Comparison of ENCODE assay signal across 1 cellular context in the genomic region with DNA sequence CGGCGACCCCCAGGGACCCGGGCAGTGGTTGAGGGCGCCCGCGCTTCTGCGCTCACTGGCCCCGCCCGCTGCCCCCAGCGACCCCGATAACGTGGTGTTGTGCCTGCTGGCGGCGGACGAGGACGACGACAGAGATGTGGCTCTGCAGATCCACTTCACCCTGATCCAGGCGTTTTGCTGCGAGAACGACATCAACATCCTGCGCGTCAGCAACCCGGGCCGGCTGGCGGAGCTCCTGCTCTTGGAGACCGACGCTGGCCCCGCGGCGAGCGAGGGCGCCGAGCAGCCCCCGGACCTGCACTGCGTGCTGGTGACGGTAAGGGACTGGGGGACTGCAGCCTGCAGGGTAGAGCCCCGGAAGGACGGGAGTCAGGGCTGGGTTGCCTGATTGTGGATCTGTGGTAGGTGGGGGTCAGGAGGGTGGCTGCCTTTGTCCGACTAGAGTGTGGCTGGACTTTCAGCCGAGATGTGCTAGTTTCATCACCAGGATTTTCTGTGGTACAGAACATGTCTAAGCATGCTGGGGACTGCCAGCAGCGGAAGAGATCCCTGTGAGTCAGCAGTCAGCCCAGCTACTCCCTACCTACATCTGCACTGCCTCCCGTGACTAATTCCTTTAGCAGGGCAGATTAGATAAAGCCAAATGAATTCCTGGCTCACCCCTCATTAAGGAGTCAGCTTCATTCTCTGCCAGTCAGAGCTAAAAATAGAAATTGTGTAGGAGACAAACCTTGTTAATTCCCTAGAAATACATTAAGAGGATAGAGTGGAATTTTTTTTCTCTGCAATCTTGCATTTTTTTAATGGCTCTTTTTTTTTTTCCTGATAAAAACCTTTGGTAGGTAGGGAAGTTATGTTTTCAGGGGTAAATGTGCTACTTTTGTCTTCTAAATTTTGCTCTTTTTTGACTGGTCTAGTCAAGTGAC.
TF ChIP-seq lines count a peak whose summit lies in the region.

No MANE protein-coding gene starts in this region.

TF ChIP-seq in K562, 482 proteins besides CTCF, POLR2A, EP300 and RAD21 (continued from another document and continues in another):
- TF ChIP-seq, protein P1, sequence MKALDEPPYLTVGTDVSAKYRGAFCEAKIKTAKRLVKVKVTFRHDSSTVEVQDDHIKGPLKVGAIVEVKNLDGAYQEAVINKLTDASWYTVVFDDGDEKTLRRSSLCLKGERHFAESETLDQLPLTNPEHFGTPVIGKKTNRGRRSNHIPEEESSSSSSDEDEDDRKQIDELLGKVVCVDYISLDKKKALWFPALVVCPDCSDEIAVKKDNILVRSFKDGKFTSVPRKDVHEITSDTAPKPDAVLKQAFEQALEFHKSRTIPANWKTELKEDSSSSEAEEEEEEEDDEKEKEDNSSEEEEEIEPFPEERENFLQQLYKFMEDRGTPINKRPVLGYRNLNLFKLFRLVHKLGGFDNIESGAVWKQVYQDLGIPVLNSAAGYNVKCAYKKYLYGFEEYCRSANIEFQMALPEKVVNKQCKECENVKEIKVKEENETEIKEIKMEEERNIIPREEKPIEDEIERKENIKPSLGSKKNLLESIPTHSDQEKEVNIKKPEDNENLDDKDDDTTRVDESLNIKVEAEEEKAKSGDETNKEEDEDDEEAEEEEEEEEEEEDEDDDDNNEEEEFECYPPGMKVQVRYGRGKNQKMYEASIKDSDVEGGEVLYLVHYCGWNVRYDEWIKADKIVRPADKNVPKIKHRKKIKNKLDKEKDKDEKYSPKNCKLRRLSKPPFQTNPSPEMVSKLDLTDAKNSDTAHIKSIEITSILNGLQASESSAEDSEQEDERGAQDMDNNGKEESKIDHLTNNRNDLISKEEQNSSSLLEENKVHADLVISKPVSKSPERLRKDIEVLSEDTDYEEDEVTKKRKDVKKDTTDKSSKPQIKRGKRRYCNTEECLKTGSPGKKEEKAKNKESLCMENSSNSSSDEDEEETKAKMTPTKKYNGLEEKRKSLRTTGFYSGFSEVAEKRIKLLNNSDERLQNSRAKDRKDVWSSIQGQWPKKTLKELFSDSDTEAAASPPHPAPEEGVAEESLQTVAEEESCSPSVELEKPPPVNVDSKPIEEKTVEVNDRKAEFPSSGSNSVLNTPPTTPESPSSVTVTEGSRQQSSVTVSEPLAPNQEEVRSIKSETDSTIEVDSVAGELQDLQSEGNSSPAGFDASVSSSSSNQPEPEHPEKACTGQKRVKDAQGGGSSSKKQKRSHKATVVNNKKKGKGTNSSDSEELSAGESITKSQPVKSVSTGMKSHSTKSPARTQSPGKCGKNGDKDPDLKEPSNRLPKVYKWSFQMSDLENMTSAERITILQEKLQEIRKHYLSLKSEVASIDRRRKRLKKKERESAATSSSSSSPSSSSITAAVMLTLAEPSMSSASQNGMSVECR (CRISPR knock-in tag; IDR thresholded peaks at IDR 0.05) = peak; percentile 26; the same call in 1 of the 2 replicates
- TF ChIP-seq ZEB2 (IDR thresholded peaks at IDR 0.05) (peak; percentile 92), ZFX (CRISPR knock-in tag; IDR thresholded peaks at IDR 0.05) (no peak), GATAD2B (IDR thresholded peaks at IDR 0.05; ENCODE audit: borderline replicate concordance) (peak; percentile 96), ZNF561 (CRISPR knock-in tag; conservative IDR thresholded peaks at IDR 0.05) (no peak), ZNF143 (CRISPR knock-in tag; IDR thresholded peaks at IDR 0.05) (no peak), YY1 (IDR thresholded peaks at IDR 0.05; ENCODE audit: borderline replicate concordance in 1 of 3, control insufficient read depth in 1 of 3, extremely low read depth in 1 of 3, insufficient read depth in 3 of 3, insufficient read length in 1 of 3, insufficient replicate concordance in 2 of 3, low read depth in 1 of 3, low read length in 2 of 3) (peak in 1 of 3 experiments; percentile 27), NFRKB (IDR thresholded peaks at IDR 0.05; ENCODE audit: low read depth) (peak; percentile 60; the same call in 1 of the 2 replicates), HNRNPUL1 (IDR thresholded peaks at IDR 0.05; ENCODE audit: low read length) (no peak), ZNF436 (CRISPR knock-in tag; IDR thresholded peaks at IDR 0.05) (0 out of 2 replicates have a peak, but pooled peaks have one; percentile 43), EP400 (IDR thresholded peaks at IDR 0.05) (peak; percentile 89), TBL1XR1 (IDR thresholded peaks at IDR 0.05; ENCODE audit: low read length in 2 of 2) (peak in 1 of 2 experiments; percentile 95; a peak in 3 of 4 replicates), ZNF830 (CRISPR knock-in tag; IDR thresholded peaks at IDR 0.05) (no peak), E2F3 (CRISPR knock-in tag; IDR thresholded peaks at IDR 0.05) (no peak), ZNF354B (CRISPR knock-in tag; IDR thresholded peaks at IDR 0.05) (no peak), U2AF1 (optimal IDR thresholded peaks at IDR 0.05; ENCODE audit: low read depth, low read length) (no peak), ASH1L (IDR thresholded peaks at IDR 0.05; ENCODE audit: borderline replicate concordance, low read depth, partially characterized antibody) (no peak), JUNB (CRISPR knock-in tag; conservative IDR thresholded peaks at IDR 0.05) (peak; percentile 76; the same call in 1 of the 2 replicates), DDX20 (tag; IDR thresholded peaks at IDR 0.05; ENCODE audit: low read depth) (no peak), HIVEP1 (CRISPR knock-in tag; IDR thresholded peaks at IDR 0.05) (no peak), ZNF780A (CRISPR knock-in tag; IDR thresholded peaks at IDR 0.05) (no peak), ZC3H4 (CRISPR knock-in tag; IDR thresholded peaks at IDR 0.05; ENCODE audit: borderline replicate concordance) (no peak; the same call in 1 of the 2 replicates), POLR2AphosphoS2 (IDR thresholded peaks at IDR 0.05; ENCODE audit: low read length) (peak; percentile 49; the same call in 1 of the 2 replicates), POLR2AphosphoS5 (IDR thresholded peaks at IDR 0.05; ENCODE audit: control insufficient read depth, insufficient read depth, low read depth, low read length) (peak; percentile 77), TOE1 (IDR thresholded peaks at IDR 0.05; ENCODE audit: borderline replicate concordance) (peak; percentile 63; the same call in 1 of the 2 replicates), TOE1 (CRISPR knock-in tag; IDR thresholded peaks at IDR 0.05; ENCODE audit: borderline replicate concordance, low read depth) (peak; percentile 82; the same call in 1 of the 2 replicates), ZNF316 (IDR thresholded peaks at IDR 0.05) (peak; percentile 91), EHMT2 (IDR thresholded peaks at IDR 0.05) (no peak), RBM25 (IDR thresholded peaks at IDR 0.05; ENCODE audit: low read depth, low read length, severe bottlenecking) (no peak), GABPB1 (CRISPR knock-in tag; IDR thresholded peaks at IDR 0.05) (peak; percentile 72; the same call in 1 of the 2 replicates), JUND (IDR thresholded peaks at IDR 0.05; ENCODE audit: borderline replicate concordance, low read depth, low read length) (peak; percentile 98), JUND (tag; IDR thresholded peaks at IDR 0.05; ENCODE audit: borderline replicate concordance, low read depth, low read length) (peak; percentile 95; the same call in 2 of the 3 replicates), ZNF79 (CRISPR knock-in tag; IDR thresholded peaks at IDR 0.05; ENCODE audit: low read depth) (no peak), ETV1 (tag; conservative IDR thresholded peaks at IDR 0.05; ENCODE audit: low read depth) (peak; percentile 97), PTTG1 (tag; IDR thresholded peaks at IDR 0.05; ENCODE audit: low read depth) (no peak), HMG20A (CRISPR knock-in tag; conservative IDR thresholded peaks at IDR 0.05) (no peak)
- TF ChIP-seq, protein P2, sequence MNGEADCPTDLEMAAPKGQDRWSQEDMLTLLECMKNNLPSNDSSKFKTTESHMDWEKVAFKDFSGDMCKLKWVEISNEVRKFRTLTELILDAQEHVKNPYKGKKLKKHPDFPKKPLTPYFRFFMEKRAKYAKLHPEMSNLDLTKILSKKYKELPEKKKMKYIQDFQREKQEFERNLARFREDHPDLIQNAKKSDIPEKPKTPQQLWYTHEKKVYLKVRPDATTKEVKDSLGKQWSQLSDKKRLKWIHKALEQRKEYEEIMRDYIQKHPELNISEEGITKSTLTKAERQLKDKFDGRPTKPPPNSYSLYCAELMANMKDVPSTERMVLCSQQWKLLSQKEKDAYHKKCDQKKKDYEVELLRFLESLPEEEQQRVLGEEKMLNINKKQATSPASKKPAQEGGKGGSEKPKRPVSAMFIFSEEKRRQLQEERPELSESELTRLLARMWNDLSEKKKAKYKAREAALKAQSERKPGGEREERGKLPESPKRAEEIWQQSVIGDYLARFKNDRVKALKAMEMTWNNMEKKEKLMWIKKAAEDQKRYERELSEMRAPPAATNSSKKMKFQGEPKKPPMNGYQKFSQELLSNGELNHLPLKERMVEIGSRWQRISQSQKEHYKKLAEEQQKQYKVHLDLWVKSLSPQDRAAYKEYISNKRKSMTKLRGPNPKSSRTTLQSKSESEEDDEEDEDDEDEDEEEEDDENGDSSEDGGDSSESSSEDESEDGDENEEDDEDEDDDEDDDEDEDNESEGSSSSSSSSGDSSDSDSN (IDR thresholded peaks at IDR 0.05; ENCODE audit: borderline replicate concordance in 1 of 2, low read depth in 2 of 2, low read length in 2 of 2) = peak; percentile 57 to 70; a peak in 1 of 4 replicates
- TF ChIP-seq, protein P3, sequence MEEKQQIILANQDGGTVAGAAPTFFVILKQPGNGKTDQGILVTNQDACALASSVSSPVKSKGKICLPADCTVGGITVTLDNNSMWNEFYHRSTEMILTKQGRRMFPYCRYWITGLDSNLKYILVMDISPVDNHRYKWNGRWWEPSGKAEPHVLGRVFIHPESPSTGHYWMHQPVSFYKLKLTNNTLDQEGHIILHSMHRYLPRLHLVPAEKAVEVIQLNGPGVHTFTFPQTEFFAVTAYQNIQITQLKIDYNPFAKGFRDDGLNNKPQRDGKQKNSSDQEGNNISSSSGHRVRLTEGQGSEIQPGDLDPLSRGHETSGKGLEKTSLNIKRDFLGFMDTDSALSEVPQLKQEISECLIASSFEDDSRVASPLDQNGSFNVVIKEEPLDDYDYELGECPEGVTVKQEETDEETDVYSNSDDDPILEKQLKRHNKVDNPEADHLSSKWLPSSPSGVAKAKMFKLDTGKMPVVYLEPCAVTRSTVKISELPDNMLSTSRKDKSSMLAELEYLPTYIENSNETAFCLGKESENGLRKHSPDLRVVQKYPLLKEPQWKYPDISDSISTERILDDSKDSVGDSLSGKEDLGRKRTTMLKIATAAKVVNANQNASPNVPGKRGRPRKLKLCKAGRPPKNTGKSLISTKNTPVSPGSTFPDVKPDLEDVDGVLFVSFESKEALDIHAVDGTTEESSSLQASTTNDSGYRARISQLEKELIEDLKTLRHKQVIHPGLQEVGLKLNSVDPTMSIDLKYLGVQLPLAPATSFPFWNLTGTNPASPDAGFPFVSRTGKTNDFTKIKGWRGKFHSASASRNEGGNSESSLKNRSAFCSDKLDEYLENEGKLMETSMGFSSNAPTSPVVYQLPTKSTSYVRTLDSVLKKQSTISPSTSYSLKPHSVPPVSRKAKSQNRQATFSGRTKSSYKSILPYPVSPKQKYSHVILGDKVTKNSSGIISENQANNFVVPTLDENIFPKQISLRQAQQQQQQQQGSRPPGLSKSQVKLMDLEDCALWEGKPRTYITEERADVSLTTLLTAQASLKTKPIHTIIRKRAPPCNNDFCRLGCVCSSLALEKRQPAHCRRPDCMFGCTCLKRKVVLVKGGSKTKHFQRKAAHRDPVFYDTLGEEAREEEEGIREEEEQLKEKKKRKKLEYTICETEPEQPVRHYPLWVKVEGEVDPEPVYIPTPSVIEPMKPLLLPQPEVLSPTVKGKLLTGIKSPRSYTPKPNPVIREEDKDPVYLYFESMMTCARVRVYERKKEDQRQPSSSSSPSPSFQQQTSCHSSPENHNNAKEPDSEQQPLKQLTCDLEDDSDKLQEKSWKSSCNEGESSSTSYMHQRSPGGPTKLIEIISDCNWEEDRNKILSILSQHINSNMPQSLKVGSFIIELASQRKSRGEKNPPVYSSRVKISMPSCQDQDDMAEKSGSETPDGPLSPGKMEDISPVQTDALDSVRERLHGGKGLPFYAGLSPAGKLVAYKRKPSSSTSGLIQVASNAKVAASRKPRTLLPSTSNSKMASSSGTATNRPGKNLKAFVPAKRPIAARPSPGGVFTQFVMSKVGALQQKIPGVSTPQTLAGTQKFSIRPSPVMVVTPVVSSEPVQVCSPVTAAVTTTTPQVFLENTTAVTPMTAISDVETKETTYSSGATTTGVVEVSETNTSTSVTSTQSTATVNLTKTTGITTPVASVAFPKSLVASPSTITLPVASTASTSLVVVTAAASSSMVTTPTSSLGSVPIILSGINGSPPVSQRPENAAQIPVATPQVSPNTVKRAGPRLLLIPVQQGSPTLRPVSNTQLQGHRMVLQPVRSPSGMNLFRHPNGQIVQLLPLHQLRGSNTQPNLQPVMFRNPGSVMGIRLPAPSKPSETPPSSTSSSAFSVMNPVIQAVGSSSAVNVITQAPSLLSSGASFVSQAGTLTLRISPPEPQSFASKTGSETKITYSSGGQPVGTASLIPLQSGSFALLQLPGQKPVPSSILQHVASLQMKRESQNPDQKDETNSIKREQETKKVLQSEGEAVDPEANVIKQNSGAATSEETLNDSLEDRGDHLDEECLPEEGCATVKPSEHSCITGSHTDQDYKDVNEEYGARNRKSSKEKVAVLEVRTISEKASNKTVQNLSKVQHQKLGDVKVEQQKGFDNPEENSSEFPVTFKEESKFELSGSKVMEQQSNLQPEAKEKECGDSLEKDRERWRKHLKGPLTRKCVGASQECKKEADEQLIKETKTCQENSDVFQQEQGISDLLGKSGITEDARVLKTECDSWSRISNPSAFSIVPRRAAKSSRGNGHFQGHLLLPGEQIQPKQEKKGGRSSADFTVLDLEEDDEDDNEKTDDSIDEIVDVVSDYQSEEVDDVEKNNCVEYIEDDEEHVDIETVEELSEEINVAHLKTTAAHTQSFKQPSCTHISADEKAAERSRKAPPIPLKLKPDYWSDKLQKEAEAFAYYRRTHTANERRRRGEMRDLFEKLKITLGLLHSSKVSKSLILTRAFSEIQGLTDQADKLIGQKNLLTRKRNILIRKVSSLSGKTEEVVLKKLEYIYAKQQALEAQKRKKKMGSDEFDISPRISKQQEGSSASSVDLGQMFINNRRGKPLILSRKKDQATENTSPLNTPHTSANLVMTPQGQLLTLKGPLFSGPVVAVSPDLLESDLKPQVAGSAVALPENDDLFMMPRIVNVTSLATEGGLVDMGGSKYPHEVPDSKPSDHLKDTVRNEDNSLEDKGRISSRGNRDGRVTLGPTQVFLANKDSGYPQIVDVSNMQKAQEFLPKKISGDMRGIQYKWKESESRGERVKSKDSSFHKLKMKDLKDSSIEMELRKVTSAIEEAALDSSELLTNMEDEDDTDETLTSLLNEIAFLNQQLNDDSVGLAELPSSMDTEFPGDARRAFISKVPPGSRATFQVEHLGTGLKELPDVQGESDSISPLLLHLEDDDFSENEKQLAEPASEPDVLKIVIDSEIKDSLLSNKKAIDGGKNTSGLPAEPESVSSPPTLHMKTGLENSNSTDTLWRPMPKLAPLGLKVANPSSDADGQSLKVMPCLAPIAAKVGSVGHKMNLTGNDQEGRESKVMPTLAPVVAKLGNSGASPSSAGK (IDR thresholded peaks at IDR 0.05) = no peak
- TF ChIP-seq, protein P4, sequence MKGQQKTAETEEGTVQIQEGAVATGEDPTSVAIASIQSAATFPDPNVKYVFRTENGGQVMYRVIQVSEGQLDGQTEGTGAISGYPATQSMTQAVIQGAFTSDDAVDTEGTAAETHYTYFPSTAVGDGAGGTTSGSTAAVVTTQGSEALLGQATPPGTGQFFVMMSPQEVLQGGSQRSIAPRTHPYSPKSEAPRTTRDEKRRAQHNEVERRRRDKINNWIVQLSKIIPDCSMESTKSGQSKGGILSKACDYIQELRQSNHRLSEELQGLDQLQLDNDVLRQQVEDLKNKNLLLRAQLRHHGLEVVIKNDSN (CRISPR knock-in tag; IDR thresholded peaks at IDR 0.05) = 0 out of 2 replicates have a peak, but pooled peaks have one; percentile 43
- TF ChIP-seq, protein P5, sequence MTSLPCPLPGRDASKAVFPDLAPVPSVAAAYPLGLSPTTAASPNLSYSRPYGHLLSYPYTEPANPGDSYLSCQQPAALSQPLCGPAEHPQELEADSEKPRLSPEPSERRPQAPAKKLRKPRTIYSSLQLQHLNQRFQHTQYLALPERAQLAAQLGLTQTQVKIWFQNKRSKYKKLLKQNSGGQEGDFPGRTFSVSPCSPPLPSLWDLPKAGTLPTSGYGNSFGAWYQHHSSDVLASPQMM (CRISPR knock-in tag; IDR thresholded peaks at IDR 0.05) = no peak
